Comparison of ENCODE assay signal across 23 cellular contexts in genomic region chr15:90794538-90794937, GRCh38.
A peak's percentile ranks its signal among the peaks of the same experiment; 100 is the strongest.
DNase-seq lines count a peak whose midpoint lies in the region; ATAC-seq, FAIRE-seq and TF ChIP-seq lines count a peak whose summit lies in the region.
"Had no signal": no experiment of that assay in that cellular context is flagged by ENCODE, and none has a peak within 500 bp of the region (broad histone marks: within the 10 kb centered on the region; RNA-seq: fewer than 3 reads in every experiment).

No MANE protein-coding gene starts in this region.

- H3K27me3 ChIP-seq in GM23338 (ENCODE audit: insufficient read depth): no peaks in the 10 kb centered on the region

- no peak for ATAC-seq in GM21360 (IDR thresholded peaks at IDR 0.05; ENCODE audit: unreplicated experiment)
- no peak for ATAC-seq in HG02571 (IDR thresholded peaks at IDR 0.05; ENCODE audit: unreplicated experiment)
- ATAC-seq in GM23338: no peak
- ATAC-seq: A549; CD8-positive, alpha-beta T cell had no signal

- no peaks in the 10 kb centered on the region; the same call in 1 of the 2 replicates for H3F3A ChIP-seq in GM23338 (replicated peaks; ENCODE audit: low read depth)

- no peaks in the 10 kb centered on the region for H3K9me3 Mint-ChIP-seq in GM23338
- H3K9me3 Mint-ChIP-seq: CD4-positive, CD25-positive, alpha-beta regulatory T cell; CD8-positive, alpha-beta T cell had no signal

- FAIRE-seq in A204.1 (lab: Jason Lieb, UNC) (peak; percentile 96), TTC549 (lab: Jason Lieb, UNC) (peak; percentile 83), endometrium (lab: Jason Lieb, UNC) (peak; percentile 93), kidney (lab: Jason Lieb, UNC) (peak; percentile 91)
- FAIRE-seq: A549, GM12892, GM19239, H1 had no signal

- no peak for TF ChIP-seq CTCF in kidney (IDR thresholded peaks at IDR 0.05; ENCODE audit: borderline replicate concordance, extremely low read depth, insufficient read depth)
- TF ChIP-seq CTCF in GM23338 (conservative IDR thresholded peaks at IDR 0.05; ENCODE audit: low read depth in 2 of 2): no peak

- no peak overlapping the region for H2AFZ ChIP-seq in GM23338

- H3K27me3 Mint-ChIP-seq in GM23338 (ENCODE audit: insufficient read depth, low read depth, poor library complexity): no peaks in the 10 kb centered on the region
- H3K27me3 Mint-ChIP-seq: CD4-positive, CD25-positive, alpha-beta regulatory T cell had no signal

- H3K4me3 ChIP-seq in kidney (ENCODE audit: low read length in 2 of 2): no peak overlapping the region
- H3K4me3 ChIP-seq in GM23338: no peak overlapping the region
- H3K4me3 ChIP-seq: A549 had no signal

- no peak overlapping the region for H3K4me2 ChIP-seq in GM23338
- H3K4me2 ChIP-seq: A549 had no signal

- H3K27ac ChIP-seq in kidney (ENCODE audit: low read depth in 2 of 2, low read length in 2 of 2) (no peak overlapping the region), GM23338 (ENCODE audit: low read depth) (no peak overlapping the region)
- H3K27ac ChIP-seq: 22Rv1, A549 had no signal

- no peaks in the 10 kb centered on the region for H3K9me3 ChIP-seq in kidney (ENCODE audit: control insufficient read depth in 1 of 2, low read length in 2 of 2)
- H3K9me3 ChIP-seq: A549, Caco-2 had no signal

- H3K4me1 Mint-ChIP-seq in GM23338: no peaks in the 10 kb centered on the region

- intact Hi-C loops in kidney (cut with DNase I): no loop called here

- H3K4me1 ChIP-seq in kidney (ENCODE audit: control insufficient read depth in 1 of 2, insufficient read depth in 1 of 2, low read depth in 1 of 2, low read length in 2 of 2) (no peaks in the 10 kb centered on the region), GM23338 (ENCODE audit: insufficient read depth) (no peaks in the 10 kb centered on the region)
- H3K4me1 ChIP-seq: A549, Caco-2 had no signal

- no peak overlapping the region for H3K27ac Mint-ChIP-seq in GM23338
- H3K27ac Mint-ChIP-seq: CD4-positive, CD25-positive, alpha-beta regulatory T cell; CD8-positive, alpha-beta T cell had no signal

- no peaks in the 10 kb centered on the region for H3K79me2 ChIP-seq in GM23338 (replicated peaks; ENCODE audit: insufficient read depth)

- H3K4me3 Mint-ChIP-seq in GM23338: no peak overlapping the region
- H3K4me3 Mint-ChIP-seq: CD4-positive, CD25-positive, alpha-beta regulatory T cell; CD8-positive, alpha-beta T cell had no signal

- H3K9me2 ChIP-seq in GM23338 (ENCODE audit: insufficient read depth): no peaks in the 10 kb centered on the region

- peaks cover 56% of the 10 kb centered on the region for H3K36me3 Mint-ChIP-seq in GM23338 (ENCODE audit: low read depth)

- no peaks in the 10 kb centered on the region for H3K36me3 ChIP-seq in kidney (ENCODE audit: control insufficient read depth in 1 of 2, insufficient read depth in 2 of 2, low read length in 2 of 2)
- H3K36me3 ChIP-seq in GM23338 (ENCODE audit: insufficient read depth): peaks cover 26% of the 10 kb centered on the region

- DNase-seq in kidney (no peak), AG08395 (ENCODE audit: low spot score) (no peak), GM23338 (ENCODE audit: low spot score) (no peak)
- DNase-seq: ACHN; C1 segment of cervical spinal cord; Caco-2; CD4-positive, CD25-positive, alpha-beta regulatory T cell; CD8-positive, alpha-beta T cell; DMS79; EL; GF-D8; H7; HCEC 1CT had no signal

- H4K20me1 ChIP-seq in GM23338 (replicated peaks; ENCODE audit: insufficient read depth): no peaks in the 10 kb centered on the region

- H3K9ac ChIP-seq in kidney (ENCODE audit: low read length in 2 of 2): no peak overlapping the region

TF ChIP-seq in GM23338, 12 proteins besides CTCF, POLR2A, EP300 and RAD21:
- no peak for TF ChIP-seq ZNF331 (CRISPR knock-in tag; IDR thresholded peaks at IDR 0.05; ENCODE audit: low read depth)
- no peak for TF ChIP-seq ZNF462 (CRISPR knock-in tag; IDR thresholded peaks at IDR 0.05)
- no peak for TF ChIP-seq ZNF114 (CRISPR knock-in tag; IDR thresholded peaks at IDR 0.05)
- no peak for TF ChIP-seq STAT1 (IDR thresholded peaks at IDR 0.05; ENCODE audit: unreplicated experiment)
- TF ChIP-seq EZH2 (IDR thresholded peaks at IDR 0.05; ENCODE audit: low read depth, unreplicated experiment): no peak
- TF ChIP-seq POLR2AphosphoS5 (IDR thresholded peaks at IDR 0.05; ENCODE audit: low read depth): no peak
- no peak for TF ChIP-seq REST (IDR thresholded peaks at IDR 0.05; ENCODE audit: unreplicated experiment)
- no peak for TF ChIP-seq JUNB (IDR thresholded peaks at IDR 0.05; ENCODE audit: unreplicated experiment)
